ENCODE assay signal across 7 cellular contexts in the genomic region with DNA sequence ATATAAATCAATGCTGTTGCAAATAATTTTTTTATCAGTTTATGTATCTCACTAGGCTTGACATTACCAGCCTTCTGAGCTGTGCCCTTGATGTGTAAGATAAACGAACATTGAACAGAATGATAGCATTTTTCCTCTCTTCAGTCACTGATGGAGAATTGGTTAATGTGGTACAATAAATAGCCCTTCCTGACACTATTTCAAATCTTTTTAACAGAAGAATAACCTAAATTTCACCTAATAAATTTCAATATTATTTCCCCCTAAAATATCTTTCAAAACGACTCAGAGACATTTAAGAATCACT. TPM values are rescaled to one million over a fixed set of nuclear protein-coding genes. Genes with fewer than 3 reads are reported as not detected.
DNase-seq lines count a peak whose midpoint lies in the region; ATAC-seq and TF ChIP-seq lines count a peak whose summit lies in the region.

No MANE protein-coding gene starts in this region.

- H2BK5ac ChIP-seq in H9 (ENCODE audit: insufficient read length, low read length) = no peak overlapping the region

- H3K27ac Mint-ChIP-seq in H9 = no peak overlapping the region
- H3K27ac Mint-ChIP-seq in T-cell = peak overlapping the region in 1 of 2 donors; percentile 44

- no peak overlapping the region for H2BK20ac ChIP-seq in H9 (ENCODE audit: low read depth, low read length, poor library complexity, severe bottlenecking)

- H3K36me3 Mint-ChIP-seq in H9 (ENCODE audit: insufficient read depth in 1 of 3, low read depth in 3 of 3) (peaks cover 5 to 18% (median 10%) of the 10 kb centered on the region in 3 experiments; a peak in 6 of 7 replicates), T-cell (peaks cover 8% of the 10 kb centered on the region)

- H3K36me3 ChIP-seq in psoas muscle (ENCODE audit: insufficient read depth in 1 of 2, low read depth in 1 of 2) = no peaks in the 10 kb centered on the region

- no peak for DNase-seq in H9
- no peak for DNase-seq in T-cell
- DNase-seq in fibroblast of mammary gland (ENCODE audit: low read depth) = peak; percentile 29
- DNase-seq in psoas muscle = no peak
- DNase-seq in GF-D8 (lab: John Stamatoyannopoulos, UW) = no peak
- DNase-seq in NCI-H146 (lab: John Stamatoyannopoulos, UW) = no peak
- no peak for DNase-seq in stimulated activated naive CD4-positive, alpha-beta T cell (lab: John Stamatoyannopoulos, UW)

- CTCF ChIA-PET in T-cell (lab: Charles Lee) = no interaction called here

- H3K4me1 ChIP-seq in H9 (ENCODE audit: insufficient read depth, low read length) = no peaks in the 10 kb centered on the region
- peaks cover 20% of the 10 kb centered on the region for H3K4me1 ChIP-seq in psoas muscle

- H2BK12ac ChIP-seq in H9 (ENCODE audit: insufficient read length, low read depth, low read length) = no peak overlapping the region

- H3K79me1 ChIP-seq in H9 (ENCODE audit: insufficient read depth, low read depth, low read length, poor library complexity, severe bottlenecking) = no peaks in the 10 kb centered on the region

- no peak overlapping the region for H3K27ac ChIP-seq in H9 (ENCODE audit: insufficient read length, low read depth, low read length)
- no peak overlapping the region for H3K27ac ChIP-seq in psoas muscle

- H3K56ac ChIP-seq in H9 (ENCODE audit: insufficient read length, low read depth, low read length) = no peak overlapping the region

- H2AFZ ChIP-seq in H9 (ENCODE audit: low read length) = no peak overlapping the region

- no peak overlapping the region for H4K91ac ChIP-seq in H9 (ENCODE audit: insufficient read length, low read depth, low read length)

- ATAC-seq in T-cell (replicated peaks in 1 of 4) (no peak), psoas muscle (no peak)

- TF ChIP-seq CTCF in H9 (conservative IDR thresholded peaks at IDR 0.05) = no peak
- no peak for TF ChIP-seq CTCF in fibroblast of mammary gland (conservative IDR thresholded peaks at IDR 0.05; ENCODE audit: control insufficient read depth, insufficient read depth, low read depth, low read length)
- no peak for TF ChIP-seq CTCF in psoas muscle (IDR thresholded peaks at IDR 0.05)

- peaks cover 16 to 18% of the 10 kb centered on the region in 2 experiments for H3K4me1 Mint-ChIP-seq in H9
- H3K4me1 Mint-ChIP-seq in T-cell = peaks cover 24 to 26% (median 24%) of the 10 kb centered on the region in 3 donors

- H2BK15ac ChIP-seq in H9 (ENCODE audit: low read depth, low read length) = no peak overlapping the region

- POLR2A ChIA-PET in T-cell (lab: Charles Lee) = interaction anchor here in 1 of 2 donors (3.1 kb wide), 1 partner anchor 170 kb away, joined by 11 read pairs; no protein-coding TSS in a partner anchor

- H3K4me3 ChIP-seq in fibroblast of mammary gland (ENCODE audit: control insufficient read depth, low read depth, low read length) (peak overlapping the region; percentile 76), psoas muscle (peak overlapping the region; percentile 91)

- peaks cover 15% of the 10 kb centered on the region for H3K23me2 ChIP-seq in H9 (ENCODE audit: insufficient read length, low read depth, low read length, poor library complexity, severe bottlenecking)

- H3K9me3 ChIP-seq in H9 (ENCODE audit: control insufficient read depth, low read depth, low read length) = no peaks in the 10 kb centered on the region
- H3K9me3 ChIP-seq in psoas muscle = no peaks in the 10 kb centered on the region

- no peak overlapping the region for H3K18ac ChIP-seq in H9 (ENCODE audit: insufficient read length, low read depth, low read length)

- H2AK5ac ChIP-seq in H9 (ENCODE audit: insufficient read length, low read length) = no peak overlapping the region

- H3K27me3 Mint-ChIP-seq in H9 (ENCODE audit: low read depth) (peaks cover 48% of the 10 kb centered on the region), T-cell (no peaks in the 10 kb centered on the region)

- no peak overlapping the region for H2BK120ac ChIP-seq in H9 (ENCODE audit: low read depth, low read length, poor library complexity, severe bottlenecking)

- H3K4me3 Mint-ChIP-seq in H9 (peak overlapping the region; percentile 82 to 86; a peak in 4 of 5 replicates), T-cell (peak overlapping the region; percentile 90 to 92 (median 91))

- no peak overlapping the region for H3T11ph ChIP-seq in H9 (ENCODE audit: low read length)

- H3K27me3 ChIP-seq in H9 (ENCODE audit: insufficient read depth, low read length) (peaks cover 10% of the 10 kb centered on the region; the same call in 1 of the 2 replicates), psoas muscle (ENCODE audit: insufficient read depth in 3 of 3, low read length in 2 of 3) (no peaks in the 10 kb centered on the region)

- no peaks in the 10 kb centered on the region for H3K79me2 ChIP-seq in H9 (ENCODE audit: insufficient read depth, low read length)

- H3K14ac ChIP-seq in H9 (ENCODE audit: insufficient read depth, low read length) = no peak overlapping the region

- intact Hi-C loops in psoas muscle (cut with DNase I) = no loop called here

- H3K23ac ChIP-seq in H9 (ENCODE audit: insufficient read length, low read depth, low read length) = no peak overlapping the region

- H3K9me3 Mint-ChIP-seq in H9 = peaks cover 19% of the 10 kb centered on the region in 2 experiments; a peak in 4 of 5 replicates
- peaks cover 9 to 18% (median 11%) of the 10 kb centered on the region in 3 donors for H3K9me3 Mint-ChIP-seq in T-cell

- no peak overlapping the region for H3K9ac ChIP-seq in H9 (ENCODE audit: extremely low read depth, insufficient read length, low read length)

- 100% methylated on average over 1 of the region's 2 CpGs for WGBS in H9 (ENCODE audit: extremely low coverage, insufficient read length, low lambda C conversion rate)
- 22 to 51% (median 33%) methylated on average over 2 of the region's 2 CpGs for WGBS in psoas muscle, 3 donors

- H4K8ac ChIP-seq in H9 (replicated peaks; ENCODE audit: insufficient read length, low read depth, low read length) = no peak overlapping the region

- H4K20me1 ChIP-seq in H9 (ENCODE audit: control insufficient read depth, insufficient read depth, insufficient read length) = no peaks in the 10 kb centered on the region

- no peak overlapping the region for H4K5ac ChIP-seq in H9 (ENCODE audit: insufficient read length, low read depth, low read length)

- no peak overlapping the region for H3K4ac ChIP-seq in H9 (ENCODE audit: low read depth, low read length)

- no peak overlapping the region for H3K4me2 ChIP-seq in H9 (ENCODE audit: insufficient read depth, insufficient read length, low read length)

RNA-seq across cellular contexts. Expression of gene ATP2B1, which starts 2.2 kb away (rescaled TPM):
- total RNA-seq in H9 (2021) (20.6 and 23.4 TPM in 2 replicates), T-cell (100 to 1,000 TPM in 1 of 5 donors, 10 to 100 TPM in 4; 38.3 to 104 (median 44.4) TPM), psoas muscle (10 to 100 TPM; 27.8 to 45.6 (median 37.8) TPM)
- polyA plus RNA-seq in psoas muscle = 10 to 100 TPM; 14.3 to 54.0 (median 26.9) TPM
